1 cellular context compared by ENCODE assay signal in the genomic region with DNA sequence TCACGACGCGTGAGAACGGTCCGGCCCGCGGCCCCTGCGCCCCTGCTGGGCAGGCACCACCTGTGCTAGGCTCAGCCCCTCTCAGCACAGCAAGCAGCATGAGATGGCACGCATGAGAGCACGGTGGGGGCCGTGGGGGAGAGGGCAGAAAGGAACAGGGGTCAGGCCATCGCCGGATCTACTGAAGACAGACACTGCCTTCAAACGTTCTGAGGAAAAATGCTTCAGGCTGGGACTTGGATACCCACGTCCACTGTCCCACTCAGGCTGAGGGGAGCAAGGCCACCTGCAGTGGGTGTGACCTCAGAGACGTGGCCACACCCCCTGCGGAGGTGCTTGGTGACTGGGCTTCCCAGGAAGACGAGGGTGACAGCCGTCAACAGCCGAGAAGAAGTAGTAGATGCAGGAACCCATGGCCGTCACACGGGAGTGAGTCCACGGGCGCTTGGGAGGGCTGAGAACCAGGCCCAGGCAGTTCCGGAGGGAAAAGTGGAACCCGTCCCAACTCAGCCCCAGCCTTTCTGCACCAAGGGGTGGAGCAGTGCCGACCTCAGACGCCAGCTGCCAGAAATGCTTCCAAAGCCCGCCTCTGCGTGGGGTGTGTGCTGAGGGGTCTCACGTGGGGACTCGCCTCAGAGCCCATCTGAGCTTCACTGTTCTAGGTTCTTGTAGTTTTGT. TPM values are rescaled to one million over a fixed set of nuclear protein-coding genes. Genes with fewer than 3 reads are reported as not detected.
"Had no signal": no experiment of that assay in that cellular context is flagged by ENCODE, and none has a peak within 500 bp of the region (broad histone marks: within the 10 kb centered on the region; RNA-seq: fewer than 3 reads in every experiment).

No MANE protein-coding gene starts in this region.

RNA-seq across cellular contexts. Expression of a gene that starts 12.9 kb away (rescaled TPM):
- total RNA-seq: SJSA1 had no signal
